8 cellular contexts compared by ENCODE assay signal in the genomic region with DNA sequence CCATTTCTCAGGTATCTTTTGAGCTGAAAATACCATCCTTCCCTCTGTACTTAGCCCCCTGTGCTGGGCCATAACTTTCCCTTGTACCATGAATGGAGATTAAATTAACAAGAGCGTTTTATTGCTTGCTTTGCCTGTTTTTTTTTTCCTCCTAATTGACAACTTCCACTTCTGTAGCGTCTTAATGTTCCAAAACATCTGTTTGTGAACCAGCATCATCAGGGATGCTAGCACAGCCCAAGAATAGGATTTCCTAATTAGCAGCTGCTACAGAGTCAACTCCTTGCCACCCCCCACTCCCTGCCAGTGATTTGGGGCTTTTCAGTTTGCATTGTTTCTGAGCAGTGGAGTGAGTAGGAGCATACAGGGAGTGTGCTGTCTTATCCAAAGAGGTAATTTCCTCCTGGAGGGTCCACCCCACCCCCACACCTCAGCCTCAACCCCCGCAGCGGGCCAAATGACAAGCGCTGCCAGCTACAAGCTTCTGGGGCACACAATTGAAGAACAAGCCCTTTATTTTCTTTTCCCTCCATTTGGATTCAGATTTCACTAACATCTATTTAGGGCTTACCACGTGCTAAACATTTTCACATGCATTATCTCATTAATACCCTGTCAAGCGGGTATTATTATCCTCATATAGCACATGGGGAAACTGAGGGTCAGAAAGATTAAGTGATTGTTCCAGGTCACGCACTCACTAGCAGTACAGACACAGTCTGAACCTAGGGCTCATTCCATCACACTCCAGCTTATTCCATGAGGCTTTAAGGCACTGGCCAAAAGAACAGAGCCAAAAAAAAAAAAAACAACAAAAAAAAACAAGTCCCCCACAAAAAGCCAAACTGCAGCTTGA. TPM values are rescaled to one million over a fixed set of nuclear protein-coding genes. Genes with fewer than 3 reads are reported as not detected.
DNase-seq lines count a peak whose midpoint lies in the region; TF ChIP-seq lines count a peak whose summit lies in the region.
"Had no signal": no experiment of that assay in that cellular context is flagged by ENCODE, and none has a peak within 500 bp of the region (broad histone marks: within the 10 kb centered on the region; RNA-seq: fewer than 3 reads in every experiment).

No MANE protein-coding gene starts in this region.

- intact Hi-C loops in esophagus muscularis mucosa (cut with DNase I): no loop called here
- intact Hi-C loops in tibial artery (cut with DNase I; ENCODE audit: low total_unique reads): no loop called here

- H3K9me3 ChIP-seq in esophagus muscularis mucosa (no peaks in the 10 kb centered on the region), tibial artery (no peaks in the 10 kb centered on the region)

- TF ChIP-seq CTCF in esophagus muscularis mucosa (IDR thresholded peaks at IDR 0.05): no peak
- no peak for TF ChIP-seq CTCF in tibial artery (IDR thresholded peaks at IDR 0.05)

- H3K36me3 Mint-ChIP-seq in activated naive CD8-positive, alpha-beta T cell treated with anti-CD3 and anti-CD28 coated beads for 36 hours: peaks cover 30% of the 10 kb centered on the region

- H3K4me3 ChIP-seq in esophagus muscularis mucosa (no peak overlapping the region), tibial artery (peak overlapping the region in 1 of 2 donors; percentile 9)

- H3K4me3 Mint-ChIP-seq in activated naive CD8-positive, alpha-beta T cell treated with anti-CD3 and anti-CD28 coated beads for 36 hours: no peak overlapping the region

- H3K27ac Mint-ChIP-seq in activated naive CD8-positive, alpha-beta T cell treated with anti-CD3 and anti-CD28 coated beads for 36 hours: no peak overlapping the region

- no peak for TF ChIP-seq POLR2A in esophagus muscularis mucosa (IDR thresholded peaks at IDR 0.05; ENCODE audit: low read depth)

- DNase-seq in NCI-H69 (lab: John Stamatoyannopoulos, UW) (peak; percentile 76), esophagus muscularis mucosa (ENCODE audit: extremely low spot score) (no peak), midbrain (lab: John Stamatoyannopoulos, UW) (peak; percentile 44), tibial artery (no peak), NOMO-1 treated with DMSO at 0.1 percent for 48 hours (lab: John Stamatoyannopoulos, UW; ENCODE audit: unreplicated experiment) (no peak)
- DNase-seq in NK-92 treated with Interleukin-12 subunit alpha and Interleukin-12 subunit beta, amount 100 ng/mL, for 24 hours (lab: John Stamatoyannopoulos, UW): no peak
- no peak for DNase-seq in activated naive CD8-positive, alpha-beta T cell treated with anti-CD3 and anti-CD28 coated beads for 36 hours
- DNase-seq: activated CD4-positive, alpha-beta T cell treated with anti-CD3 and anti-CD28 coated beads, Interleukin-2, amount 50 U/mL, for 1 hour had no signal

- H3K9me3 Mint-ChIP-seq in activated naive CD8-positive, alpha-beta T cell treated with anti-CD3 and anti-CD28 coated beads for 36 hours: peaks cover 13% of the 10 kb centered on the region

- H3K4me1 ChIP-seq in esophagus muscularis mucosa (peaks cover 66 to 72% (median 70%) of the 10 kb centered on the region in 4 donors), tibial artery (peaks cover 0 to 50% (median 45%) of the 10 kb centered on the region in 4 donors)

- 60% methylated on average over 8 of the region's 8 CpGs for WGBS in esophagus muscularis mucosa

- no peaks in the 10 kb centered on the region for H3K27me3 ChIP-seq in esophagus muscularis mucosa
- H3K27me3 ChIP-seq in tibial artery: no peaks in the 10 kb centered on the region

- peak overlapping the region; percentile 68 to 87 (median 74) for H3K27ac ChIP-seq in esophagus muscularis mucosa (replicated peaks in 1 of 4)
- peak overlapping the region; percentile 69 to 85 for H3K27ac ChIP-seq in tibial artery

- no peak for TF ChIP-seq EP300 in esophagus muscularis mucosa (IDR thresholded peaks at IDR 0.05)

- peaks cover 17% of the 10 kb centered on the region for H3K4me1 Mint-ChIP-seq in activated naive CD8-positive, alpha-beta T cell treated with anti-CD3 and anti-CD28 coated beads for 36 hours

- no peaks in the 10 kb centered on the region for H3K27me3 Mint-ChIP-seq in activated naive CD8-positive, alpha-beta T cell treated with anti-CD3 and anti-CD28 coated beads for 36 hours

- H3K36me3 ChIP-seq in esophagus muscularis mucosa: no peaks in the 10 kb centered on the region
- no peaks in the 10 kb centered on the region for H3K36me3 ChIP-seq in tibial artery

RNA-seq across cellular contexts. Expression of a gene that starts 16.5 kb away (rescaled TPM):
- total RNA-seq in esophagus muscularis mucosa: 10 to 100 TPM; 47.8 to 91.7 (median 76.8) TPM
- total RNA-seq in activated naive CD8-positive, alpha-beta T cell treated with anti-CD3 and anti-CD28 coated beads for 36 hours: 10 to 100 TPM; 20.7 to 21.4 TPM

Comparison
In these comparisons a context has a peak if more than half of its experiments do, and no peak if none do; other contexts are left out.
1. DNase-seq: peak in NCI-H69 (single experiment) and midbrain (single experiment); none in esophagus muscularis mucosa (single experiment), tibial artery (0 of 2), NK-92 treated with Interleukin-12 subunit alpha and Interleukin-12 subunit beta, amount 100 ng/mL, for 24 hours (single experiment), NOMO-1 treated with DMSO at 0.1 percent for 48 hours (single experiment) and activated naive CD8-positive, alpha-beta T cell treated with anti-CD3 and anti-CD28 coated beads for 36 hours (single experiment).